Comparison of ENCODE assay signal across 1 cellular context in the genomic region with DNA sequence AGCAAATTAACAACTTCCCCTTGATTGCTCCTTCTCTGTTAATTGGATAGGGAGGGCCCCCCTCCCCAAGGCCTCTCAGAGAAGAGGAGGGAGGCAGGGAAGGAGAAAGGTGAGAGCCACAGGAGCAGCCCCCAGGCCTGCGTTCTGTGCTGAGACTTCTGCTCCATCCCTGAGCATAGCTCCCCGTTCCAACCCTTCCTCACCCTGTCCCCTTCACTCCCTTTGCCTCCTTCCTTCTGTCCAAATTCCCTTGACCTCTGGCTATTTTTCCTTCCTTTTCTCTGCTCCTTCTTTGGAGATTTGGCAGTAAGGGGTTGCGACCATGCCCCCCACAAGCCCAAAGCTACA.
TF ChIP-seq lines count a peak whose summit lies in the region.

No MANE protein-coding gene starts in this region.

TF ChIP-seq in GM23338, 12 proteins besides CTCF, POLR2A, EP300 and RAD21 (continued from another document):
- TF ChIP-seq, protein P1, sequence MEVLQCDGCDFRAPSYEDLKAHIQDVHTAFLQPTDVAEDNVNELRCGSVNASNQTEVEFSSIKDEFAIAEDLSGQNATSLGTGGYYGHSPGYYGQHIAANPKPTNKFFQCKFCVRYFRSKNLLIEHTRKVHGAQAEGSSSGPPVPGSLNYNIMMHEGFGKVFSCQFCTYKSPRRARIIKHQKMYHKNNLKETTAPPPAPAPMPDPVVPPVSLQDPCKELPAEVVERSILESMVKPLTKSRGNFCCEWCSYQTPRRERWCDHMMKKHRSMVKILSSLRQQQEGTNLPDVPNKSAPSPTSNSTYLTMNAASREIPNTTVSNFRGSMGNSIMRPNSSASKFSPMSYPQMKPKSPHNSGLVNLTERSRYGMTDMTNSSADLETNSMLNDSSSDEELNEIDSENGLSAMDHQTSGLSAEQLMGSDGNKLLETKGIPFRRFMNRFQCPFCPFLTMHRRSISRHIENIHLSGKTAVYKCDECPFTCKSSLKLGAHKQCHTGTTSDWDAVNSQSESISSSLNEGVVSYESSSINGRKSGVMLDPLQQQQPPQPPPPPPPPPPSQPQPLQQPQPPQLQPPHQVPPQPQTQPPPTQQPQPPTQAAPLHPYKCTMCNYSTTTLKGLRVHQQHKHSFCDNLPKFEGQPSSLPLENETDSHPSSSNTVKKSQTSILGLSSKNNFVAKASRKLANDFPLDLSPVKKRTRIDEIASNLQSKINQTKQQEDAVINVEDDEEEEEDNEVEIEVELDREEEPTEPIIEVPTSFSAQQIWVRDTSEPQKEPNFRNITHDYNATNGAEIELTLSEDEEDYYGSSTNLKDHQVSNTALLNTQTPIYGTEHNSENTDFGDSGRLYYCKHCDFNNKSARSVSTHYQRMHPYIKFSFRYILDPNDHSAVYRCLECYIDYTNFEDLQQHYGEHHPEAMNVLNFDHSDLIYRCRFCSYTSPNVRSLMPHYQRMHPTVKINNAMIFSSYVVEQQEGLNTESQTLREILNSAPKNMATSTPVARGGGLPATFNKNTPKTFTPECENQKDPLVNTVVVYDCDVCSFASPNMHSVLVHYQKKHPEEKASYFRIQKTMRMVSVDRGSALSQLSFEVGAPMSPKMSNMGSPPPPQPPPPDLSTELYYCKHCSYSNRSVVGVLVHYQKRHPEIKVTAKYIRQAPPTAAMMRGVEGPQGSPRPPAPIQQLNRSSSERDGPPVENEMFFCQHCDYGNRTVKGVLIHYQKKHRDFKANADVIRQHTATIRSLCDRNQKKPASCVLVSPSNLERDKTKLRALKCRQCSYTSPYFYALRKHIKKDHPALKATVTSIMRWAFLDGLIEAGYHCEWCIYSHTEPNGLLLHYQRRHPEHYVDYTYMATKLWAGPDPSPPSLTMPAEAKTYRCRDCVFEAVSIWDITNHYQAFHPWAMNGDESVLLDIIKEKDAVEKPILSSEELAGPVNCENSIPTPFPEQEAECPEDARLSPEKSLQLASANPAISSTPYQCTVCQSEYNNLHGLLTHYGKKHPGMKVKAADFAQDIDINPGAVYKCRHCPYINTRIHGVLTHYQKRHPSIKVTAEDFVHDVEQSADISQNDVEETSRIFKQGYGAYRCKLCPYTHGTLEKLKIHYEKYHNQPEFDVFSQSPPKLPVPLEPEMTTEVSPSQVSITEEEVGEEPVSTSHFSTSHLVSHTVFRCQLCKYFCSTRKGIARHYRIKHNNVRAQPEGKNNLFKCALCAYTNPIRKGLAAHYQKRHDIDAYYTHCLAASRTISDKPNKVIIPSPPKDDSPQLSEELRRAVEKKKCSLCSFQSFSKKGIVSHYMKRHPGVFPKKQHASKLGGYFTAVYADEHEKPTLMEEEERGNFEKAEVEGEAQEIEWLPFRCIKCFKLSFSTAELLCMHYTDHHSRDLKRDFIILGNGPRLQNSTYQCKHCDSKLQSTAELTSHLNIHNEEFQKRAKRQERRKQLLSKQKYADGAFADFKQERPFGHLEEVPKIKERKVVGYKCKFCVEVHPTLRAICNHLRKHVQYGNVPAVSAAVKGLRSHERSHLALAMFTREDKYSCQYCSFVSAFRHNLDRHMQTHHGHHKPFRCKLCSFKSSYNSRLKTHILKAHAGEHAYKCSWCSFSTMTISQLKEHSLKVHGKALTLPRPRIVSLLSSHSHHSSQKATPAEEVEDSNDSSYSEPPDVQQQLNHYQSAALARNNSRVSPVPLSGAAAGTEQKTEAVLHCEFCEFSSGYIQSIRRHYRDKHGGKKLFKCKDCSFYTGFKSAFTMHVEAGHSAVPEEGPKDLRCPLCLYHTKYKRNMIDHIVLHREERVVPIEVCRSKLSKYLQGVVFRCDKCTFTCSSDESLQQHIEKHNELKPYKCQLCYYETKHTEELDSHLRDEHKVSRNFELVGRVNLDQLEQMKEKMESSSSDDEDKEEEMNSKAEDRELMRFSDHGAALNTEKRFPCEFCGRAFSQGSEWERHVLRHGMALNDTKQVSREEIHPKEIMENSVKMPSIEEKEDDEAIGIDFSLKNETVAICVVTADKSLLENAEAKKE (CRISPR knock-in tag; IDR thresholded peaks at IDR 0.05), result no peak
- TF ChIP-seq EZH2 (IDR thresholded peaks at IDR 0.05; ENCODE audit: low read depth, unreplicated experiment), result no peak
- TF ChIP-seq, protein P2, sequence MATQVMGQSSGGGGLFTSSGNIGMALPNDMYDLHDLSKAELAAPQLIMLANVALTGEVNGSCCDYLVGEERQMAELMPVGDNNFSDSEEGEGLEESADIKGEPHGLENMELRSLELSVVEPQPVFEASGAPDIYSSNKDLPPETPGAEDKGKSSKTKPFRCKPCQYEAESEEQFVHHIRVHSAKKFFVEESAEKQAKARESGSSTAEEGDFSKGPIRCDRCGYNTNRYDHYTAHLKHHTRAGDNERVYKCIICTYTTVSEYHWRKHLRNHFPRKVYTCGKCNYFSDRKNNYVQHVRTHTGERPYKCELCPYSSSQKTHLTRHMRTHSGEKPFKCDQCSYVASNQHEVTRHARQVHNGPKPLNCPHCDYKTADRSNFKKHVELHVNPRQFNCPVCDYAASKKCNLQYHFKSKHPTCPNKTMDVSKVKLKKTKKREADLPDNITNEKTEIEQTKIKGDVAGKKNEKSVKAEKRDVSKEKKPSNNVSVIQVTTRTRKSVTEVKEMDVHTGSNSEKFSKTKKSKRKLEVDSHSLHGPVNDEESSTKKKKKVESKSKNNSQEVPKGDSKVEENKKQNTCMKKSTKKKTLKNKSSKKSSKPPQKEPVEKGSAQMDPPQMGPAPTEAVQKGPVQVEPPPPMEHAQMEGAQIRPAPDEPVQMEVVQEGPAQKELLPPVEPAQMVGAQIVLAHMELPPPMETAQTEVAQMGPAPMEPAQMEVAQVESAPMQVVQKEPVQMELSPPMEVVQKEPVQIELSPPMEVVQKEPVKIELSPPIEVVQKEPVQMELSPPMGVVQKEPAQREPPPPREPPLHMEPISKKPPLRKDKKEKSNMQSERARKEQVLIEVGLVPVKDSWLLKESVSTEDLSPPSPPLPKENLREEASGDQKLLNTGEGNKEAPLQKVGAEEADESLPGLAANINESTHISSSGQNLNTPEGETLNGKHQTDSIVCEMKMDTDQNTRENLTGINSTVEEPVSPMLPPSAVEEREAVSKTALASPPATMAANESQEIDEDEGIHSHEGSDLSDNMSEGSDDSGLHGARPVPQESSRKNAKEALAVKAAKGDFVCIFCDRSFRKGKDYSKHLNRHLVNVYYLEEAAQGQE (IDR thresholded peaks at IDR 0.05; ENCODE audit: unreplicated experiment), result no peak
- no peak for TF ChIP-seq CREB1 (CRISPR knock-in tag; IDR thresholded peaks at IDR 0.05; ENCODE audit: low read depth)
- TF ChIP-seq, protein P3, sequence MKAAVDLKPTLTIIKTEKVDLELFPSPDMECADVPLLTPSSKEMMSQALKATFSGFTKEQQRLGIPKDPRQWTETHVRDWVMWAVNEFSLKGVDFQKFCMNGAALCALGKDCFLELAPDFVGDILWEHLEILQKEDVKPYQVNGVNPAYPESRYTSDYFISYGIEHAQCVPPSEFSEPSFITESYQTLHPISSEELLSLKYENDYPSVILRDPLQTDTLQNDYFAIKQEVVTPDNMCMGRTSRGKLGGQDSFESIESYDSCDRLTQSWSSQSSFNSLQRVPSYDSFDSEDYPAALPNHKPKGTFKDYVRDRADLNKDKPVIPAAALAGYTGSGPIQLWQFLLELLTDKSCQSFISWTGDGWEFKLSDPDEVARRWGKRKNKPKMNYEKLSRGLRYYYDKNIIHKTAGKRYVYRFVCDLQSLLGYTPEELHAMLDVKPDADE (IDR thresholded peaks at IDR 0.05), result no peak
